Comparison of ENCODE assay signal across 8 cellular contexts in genomic region chr10:124221356-124222297, GRCh38.
DNase-seq lines count a peak whose midpoint lies in the region; ATAC-seq, FAIRE-seq and TF ChIP-seq lines count a peak whose summit lies in the region.

No MANE protein-coding gene starts in this region.

- H3K36me3 Mint-ChIP-seq in activated naive CD8-positive, alpha-beta T cell treated with anti-CD3 and anti-CD28 coated beads, Interleukin-2, amount 10 ng/mL, durations not matched to agents 7 days and 5 days: no peaks in the 10 kb centered on the region
- peaks cover 8% of the 10 kb centered on the region for H3K36me3 Mint-ChIP-seq in activated naive CD8-positive, alpha-beta T cell treated with anti-CD3 and anti-CD28 coated beads, Interleukin-2, amount 50 U/mL, for 24 hours (ENCODE audit: low read depth)
- peaks cover 5% of the 10 kb centered on the region for H3K36me3 Mint-ChIP-seq in activated naive CD8-positive, alpha-beta T cell treated with anti-CD3 and anti-CD28 coated beads for 36 hours

- H3K27me3 ChIP-seq in GM12878 (replicated peaks in 1 of 2; ENCODE audit: control insufficient read depth in 2 of 2, insufficient read depth in 2 of 2, low read length in 1 of 2) (no peaks in the 10 kb centered on the region), thoracic aorta (replicated peaks; ENCODE audit: insufficient read depth) (no peaks in the 10 kb centered on the region)

- no peaks in the 10 kb centered on the region for H4K20me1 ChIP-seq in GM12878 (ENCODE audit: control insufficient read depth, insufficient read depth)

- peaks cover 31% of the 10 kb centered on the region for H3K4me1 ChIP-seq in GM12878 (ENCODE audit: control insufficient read depth, insufficient read depth, low read length)
- H3K4me1 ChIP-seq in thoracic aorta (ENCODE audit: control insufficient read depth in 1 of 2, low read depth in 2 of 2): peaks cover 27 to 58% of the 10 kb centered on the region in 2 donors

- no peak for ATAC-seq in activated naive CD8-positive, alpha-beta T cell treated with anti-CD3 and anti-CD28 coated beads, Interleukin-2, amount 10 ng/mL, durations not matched to agents 7 days and 5 days (ENCODE audit: low read depth)
- ATAC-seq in activated naive CD8-positive, alpha-beta T cell treated with anti-CD3 and anti-CD28 coated beads, Interleukin-2, amount 50 U/mL, for 24 hours: no peak
- ATAC-seq in HG03064 (IDR thresholded peaks at IDR 0.05; ENCODE audit: low read depth, unreplicated experiment) (peak; percentile 67), GM12878 (peak; percentile 90), thoracic aorta (ENCODE audit: insufficient number of reproducible peaks, low FRiP score, low read depth) (no peak)

- no peak for DNase-seq in activated naive CD8-positive, alpha-beta T cell treated with anti-CD3 and anti-CD28 coated beads, Interleukin-2, amount 10 ng/mL, durations not matched to agents 7 days and 5 days
- no peak for DNase-seq in activated naive CD8-positive, alpha-beta T cell treated with anti-CD3 and anti-CD28 coated beads, Interleukin-2, amount 50 U/mL, for 24 hours
- peak; percentile 83 for DNase-seq in GM12878 (ENCODE audit: low read depth, low spot score)
- no peak for DNase-seq in thoracic aorta (ENCODE audit: low spot score)
- DNase-seq in stimulated activated naive CD4-positive, alpha-beta T cell treated with Interleukin-2 at 50 U/mL for 16 hours (lab: John Stamatoyannopoulos, UW): no peak
- DNase-seq in activated naive CD8-positive, alpha-beta T cell treated with anti-CD3 and anti-CD28 coated beads for 36 hours: no peak
- no peak for DNase-seq in SW 1271 (lab: John Stamatoyannopoulos, UW)

- H3K36me3 ChIP-seq in GM12878 (ENCODE audit: control insufficient read depth in 2 of 2, insufficient read depth in 2 of 2, low read length in 1 of 2): no peaks in the 10 kb centered on the region
- no peaks in the 10 kb centered on the region for H3K36me3 ChIP-seq in thoracic aorta

- peaks cover 6% of the 10 kb centered on the region for H3K27me3 Mint-ChIP-seq in activated naive CD8-positive, alpha-beta T cell treated with anti-CD3 and anti-CD28 coated beads, Interleukin-2, amount 10 ng/mL, durations not matched to agents 7 days and 5 days
- peaks cover 12% of the 10 kb centered on the region for H3K27me3 Mint-ChIP-seq in activated naive CD8-positive, alpha-beta T cell treated with anti-CD3 and anti-CD28 coated beads, Interleukin-2, amount 50 U/mL, for 24 hours
- H3K27me3 Mint-ChIP-seq in activated naive CD8-positive, alpha-beta T cell treated with anti-CD3 and anti-CD28 coated beads for 36 hours: peaks cover 5% of the 10 kb centered on the region

- no peak for FAIRE-seq in GM12878 (lab: Jason Lieb, UNC)

- RAD21 ChIA-PET in GM12878 (lab: Charles Lee; ENCODE audit: unreplicated experiment): interaction anchor here (0.6 to 3.2 kb wide), 8 partner anchors 25 to 167 kb away, joined by 3 to 18 read pairs (median 5); no protein-coding TSS in a partner anchor

- H3K27ac Mint-ChIP-seq in activated naive CD8-positive, alpha-beta T cell treated with anti-CD3 and anti-CD28 coated beads, Interleukin-2, amount 10 ng/mL, durations not matched to agents 7 days and 5 days: no peak overlapping the region
- no peak overlapping the region for H3K27ac Mint-ChIP-seq in activated naive CD8-positive, alpha-beta T cell treated with anti-CD3 and anti-CD28 coated beads, Interleukin-2, amount 50 U/mL, for 24 hours
- H3K27ac Mint-ChIP-seq in activated naive CD8-positive, alpha-beta T cell treated with anti-CD3 and anti-CD28 coated beads for 36 hours: no peak overlapping the region

- SMC1A ChIA-PET in GM12878 (lab: Charles Lee; ENCODE audit: uncharacterized antibody, unreplicated experiment): interaction anchor here (0.6 to 2.8 kb wide), 12 partner anchors 8 to 225 kb away, joined by 3 to 13 read pairs (median 4); no protein-coding TSS in a partner anchor

- H3K9me3 ChIP-seq in GM12878 (replicated peaks; ENCODE audit: control insufficient read depth, insufficient read depth, low read length): no peaks in the 10 kb centered on the region
- H3K9me3 ChIP-seq in thoracic aorta: no peaks in the 10 kb centered on the region

- TF ChIP-seq POLR2A in GM12878 (IDR thresholded peaks at IDR 0.05; ENCODE audit: low read depth, low read length): 0 out of 2 replicates have a peak, but pooled peaks have one; percentile 25

- H3K4me3 ChIP-seq in GM12878: peak overlapping the region; percentile 43; the same call in 1 of the 2 replicates
- H3K4me3 ChIP-seq in thoracic aorta: peak overlapping the region; percentile 16

- intact Hi-C loops in GM12878 (cut with micrococcal nuclease; ENCODE audit: unreplicated experiment): loop anchor here (2.0 to 10.0 kb wide), 4 partner anchors 63 to 824 kb away; no protein-coding TSS in a partner anchor

- peak overlapping the region; percentile 33 for H3K4me3 Mint-ChIP-seq in activated naive CD8-positive, alpha-beta T cell treated with anti-CD3 and anti-CD28 coated beads, Interleukin-2, amount 10 ng/mL, durations not matched to agents 7 days and 5 days
- H3K4me3 Mint-ChIP-seq in activated naive CD8-positive, alpha-beta T cell treated with anti-CD3 and anti-CD28 coated beads, Interleukin-2, amount 50 U/mL, for 24 hours: no peak overlapping the region
- no peak overlapping the region for H3K4me3 Mint-ChIP-seq in activated naive CD8-positive, alpha-beta T cell treated with anti-CD3 and anti-CD28 coated beads for 36 hours

- no peaks in the 10 kb centered on the region for H3K79me2 ChIP-seq in GM12878 (ENCODE audit: control insufficient read depth, insufficient read depth, low read length)

- TF ChIP-seq RAD21 in GM12878 (IDR thresholded peaks at IDR 0.05; ENCODE audit: insufficient read depth, low read depth, low read length): no peak

- POLR2A ChIA-PET in activated naive CD8-positive, alpha-beta T cell treated with anti-CD3 and anti-CD28 coated beads, Interleukin-2, amount 10 ng/mL, durations not matched to agents 7 days and 5 days (lab: Charles Lee): interaction anchor here (0.8 kb wide), 1 partner anchor 10 kb away, joined by 3 read pairs; no protein-coding TSS in a partner anchor
- POLR2A ChIA-PET in GM12878 (lab: Charles Lee): interaction anchor here (1.8 kb wide), 1 partner anchor 65 kb away, joined by 9 read pairs; no protein-coding TSS in a partner anchor

- 13% methylated on average over 22 of the region's 22 CpGs for WGBS in GM12878 (ENCODE audit: insufficient coverage, insufficient replicate concordance, low lambda C conversion rate, missing lambda C conversion rate)

- peak overlapping the region; percentile 51 for H3K9ac ChIP-seq in GM12878 (ENCODE audit: control insufficient read depth, insufficient read depth, low read length)

- TF ChIP-seq EP300 in GM12878 (IDR thresholded peaks at IDR 0.05; ENCODE audit: borderline replicate concordance in 1 of 2, control insufficient read depth in 1 of 2, low read depth in 2 of 2, low read length in 2 of 2): peak; percentile 88 to 90; a peak in 3 of 4 replicates

- no TSS peak for BruUV-seq in GM12878 (replicated peaks; lab: Mats Ljungman, UMichigan)

- peaks cover 8% of the 10 kb centered on the region for H3K9me3 Mint-ChIP-seq in activated naive CD8-positive, alpha-beta T cell treated with anti-CD3 and anti-CD28 coated beads, Interleukin-2, amount 10 ng/mL, durations not matched to agents 7 days and 5 days
- H3K9me3 Mint-ChIP-seq in activated naive CD8-positive, alpha-beta T cell treated with anti-CD3 and anti-CD28 coated beads, Interleukin-2, amount 50 U/mL, for 24 hours: peaks cover 7% of the 10 kb centered on the region
- H3K9me3 Mint-ChIP-seq in activated naive CD8-positive, alpha-beta T cell treated with anti-CD3 and anti-CD28 coated beads for 36 hours: peaks cover 8% of the 10 kb centered on the region

- H3K4me2 ChIP-seq in GM12878 (ENCODE audit: control insufficient read depth, insufficient read depth): peak overlapping the region; percentile 94

- H3K27ac ChIP-seq in GM12878 (ENCODE audit: control insufficient read depth, insufficient read depth): peak overlapping the region; percentile 81
- peak overlapping the region in 1 of 2 donors; percentile 30 for H3K27ac ChIP-seq in thoracic aorta

- peak overlapping the region; percentile 71 for H2AFZ ChIP-seq in GM12878 (ENCODE audit: control insufficient read depth, low read depth, low read length)

- in situ Hi-C loops in GM12878 (cut with MboI): loop anchor here (10.0 kb wide), 1 partner anchor 377 kb away; no protein-coding TSS in a partner anchor

- H3K4me1 Mint-ChIP-seq in activated naive CD8-positive, alpha-beta T cell treated with anti-CD3 and anti-CD28 coated beads, Interleukin-2, amount 10 ng/mL, durations not matched to agents 7 days and 5 days: peaks cover 13% of the 10 kb centered on the region
- H3K4me1 Mint-ChIP-seq in activated naive CD8-positive, alpha-beta T cell treated with anti-CD3 and anti-CD28 coated beads, Interleukin-2, amount 50 U/mL, for 24 hours: peaks cover 20% of the 10 kb centered on the region
- peaks cover 6% of the 10 kb centered on the region for H3K4me1 Mint-ChIP-seq in activated naive CD8-positive, alpha-beta T cell treated with anti-CD3 and anti-CD28 coated beads for 36 hours

- TF ChIP-seq CTCF in GM12878 (IDR thresholded peaks at IDR 0.05 in 2 of 3, conservative IDR thresholded peaks at IDR 0.05 in 1 of 3; ENCODE audit: control insufficient read depth in 2 of 3, extremely low read depth in 1 of 3, insufficient read depth in 1 of 3, low read depth in 3 of 3, low read length in 3 of 3) (no peak), thoracic aorta (IDR thresholded peaks at IDR 0.05) (no peak)

- CTCF ChIA-PET in GM12878 (lab: Yijun Ruan, JAX): interaction anchor here (0.6 to 2.1 kb wide), 11 partner anchors 13 to 226 kb away, joined by 3 to 8 read pairs (median 4); no protein-coding TSS in a partner anchor

TF ChIP-seq in GM12878, 131 proteins besides CTCF, POLR2A, EP300 and RAD21 (continues in another document):
- TF ChIP-seq HDAC6 (IDR thresholded peaks at IDR 0.05; ENCODE audit: unreplicated experiment): no peak
- TF ChIP-seq TCF3 (IDR thresholded peaks at IDR 0.05; ENCODE audit: borderline replicate concordance, insufficient read depth, low read depth, low read length): peak; percentile 89
- TF ChIP-seq NR2C1 (IDR thresholded peaks at IDR 0.05): peak; percentile 44

Comparison
In these comparisons a context has a peak if more than half of its experiments do, and no peak if none do; other contexts are left out.
1. ATAC-seq: peak in HG03064 (single experiment) and GM12878 (single experiment); none in activated naive CD8-positive, alpha-beta T cell treated with anti-CD3 and anti-CD28 coated beads, Interleukin-2, amount 10 ng/mL, durations not matched to agents 7 days and 5 days (single experiment), activated naive CD8-positive, alpha-beta T cell treated with anti-CD3 and anti-CD28 coated beads, Interleukin-2, amount 50 U/mL, for 24 hours (single experiment) and thoracic aorta (single experiment).